ENCODE assay signal across 8 cellular contexts in genomic region chr9:124415102-124415851, GRCh38. TPM values are rescaled to one million over a fixed set of nuclear protein-coding genes. Genes with fewer than 3 reads are reported as not detected.
A peak's percentile ranks its signal among the peaks of the same experiment; 100 is the strongest.
DNase-seq lines count a peak whose midpoint lies in the region; ATAC-seq and TF ChIP-seq lines count a peak whose summit lies in the region.

PSMB7 (minus strand) TSS chr9:124415442; CDS start chr9:124415425, 17 bp downstream.

- TF ChIP-seq CTCF in PC-3 (conservative IDR thresholded peaks at IDR 0.05; ENCODE audit: low read depth, low read length) = peak; percentile 72

- peaks cover 11% of the 10 kb centered on the region for H4K20me1 ChIP-seq in PC-3 (ENCODE audit: low read length)

- no peak for TF ChIP-seq RAD21 in Ishikawa (IDR thresholded peaks at IDR 0.05; ENCODE audit: low read depth)

- H3K27me3 ChIP-seq in PC-3 (ENCODE audit: low read length) (no peaks in the 10 kb centered on the region), mucosa of stomach (ENCODE audit: control insufficient read depth, insufficient read depth, low read length) (no peaks in the 10 kb centered on the region)

- H3K36me3 ChIP-seq in PC-3 (ENCODE audit: low read depth, low read length) (peaks cover 36% of the 10 kb centered on the region), mucosa of stomach (ENCODE audit: control insufficient read depth, insufficient read depth, low read length) (no peaks in the 10 kb centered on the region)

- peak within 1 kb of the TSS; percentile 83 for H3K4me3 ChIP-seq in PC-3 (ENCODE audit: low read length)
- peak within 1 kb of the TSS; percentile 70 for H3K4me3 ChIP-seq in mucosa of stomach (ENCODE audit: low read length)

- H3K9me2 ChIP-seq in PC-3 (replicated peaks; ENCODE audit: low read length) = no peaks in the 10 kb centered on the region

- CTCF ChIA-PET in PC-3 (lab: Charles Lee) = no interaction called here

- H3K4me2 ChIP-seq in PC-3 (ENCODE audit: low read length) = peak within 1 kb of the TSS; percentile 97

- H3K27ac ChIP-seq in PC-3 (ENCODE audit: low read length) = peak within 1 kb of the TSS; percentile 79

- no TSS peak for BruUV-seq in PC-3 (replicated peaks; lab: Mats Ljungman, UMichigan)

- DNase-seq in DMS153 (lab: John Stamatoyannopoulos, UW) (peak; percentile 93), PC-3 (peak; percentile 95), erythroblast (lab: John Stamatoyannopoulos, UW) (peak; percentile 99)
- peak; percentile 97 for DNase-seq in activated T-cell treated with anti-CD3 and anti-CD28 coated beads, Interleukin-2, amount 50 U/mL, for 1 hour
- peak; percentile 96 for DNase-seq in stimulated activated CD8-positive, alpha-beta memory T cell treated with anti-CD3 and anti-CD28 coated beads, Interleukin-7, amount 100 ng/mL, for 24 hours (ENCODE audit: low read depth)

- peak; percentile 80 for TF ChIP-seq POLR2A in erythroblast (IDR thresholded peaks at IDR 0.05; ENCODE audit: low read length)

- H3K9ac ChIP-seq in PC-3 (ENCODE audit: low read length) (peak within 1 kb of the TSS; percentile 93), mucosa of stomach (ENCODE audit: low read length) (peak within 1 kb of the TSS; percentile 84)

- ATAC-seq in GM21529 (IDR thresholded peaks at IDR 0.05; ENCODE audit: unreplicated experiment) (peak; percentile 90), PC-3 (peak; percentile 66)

- POLR2A ChIA-PET in PC-3 (lab: Charles Lee; ENCODE audit: unreplicated experiment) = no interaction called here

- TF ChIP-seq EP300 in Ishikawa (IDR thresholded peaks at IDR 0.05; ENCODE audit: borderline replicate concordance) = no peak; the same call in 1 of the 2 replicates

- H3K4me1 ChIP-seq in PC-3 (ENCODE audit: insufficient read depth, low read length) (peaks cover 39% of the 10 kb centered on the region), mucosa of stomach (ENCODE audit: control insufficient read depth, insufficient read depth, low read length) (peaks cover 5% of the 10 kb centered on the region)

- peak within 1 kb of the TSS; percentile 79 for H2AFZ ChIP-seq in PC-3 (ENCODE audit: low read length)

- no peaks in the 10 kb centered on the region for H3K9me3 ChIP-seq in PC-3 (ENCODE audit: low read length)
- H3K9me3 ChIP-seq in mucosa of stomach (ENCODE audit: control insufficient read depth, low read length) = no peaks in the 10 kb centered on the region

- intact Hi-C loops in PC-3 (cut with micrococcal nuclease) = no loop called here

- H3F3A ChIP-seq in PC-3 (ENCODE audit: low read length, unreplicated experiment) = peaks cover 15% of the 10 kb centered on the region

- H3K79me2 ChIP-seq in PC-3 (ENCODE audit: low read length) = peaks cover 45% of the 10 kb centered on the region

TF ChIP-seq in Ishikawa, 13 proteins besides CTCF, POLR2A, EP300 and RAD21:
- TF ChIP-seq CREB1 (IDR thresholded peaks at IDR 0.05; ENCODE audit: low read depth) = peak; percentile 58
- peak; percentile 69; the same call in 1 of the 2 replicates for TF ChIP-seq EGR1 (IDR thresholded peaks at IDR 0.05)
- no peak for TF ChIP-seq ZBTB7A (IDR thresholded peaks at IDR 0.05; ENCODE audit: low read depth)
- TF ChIP-seq TAF1 (IDR thresholded peaks at IDR 0.05; ENCODE audit: low read depth) = peak; percentile 95
- TF ChIP-seq TCF12 (IDR thresholded peaks at IDR 0.05; ENCODE audit: low read depth) = peak; percentile 74; the same call in 1 of the 2 replicates
- peak; percentile 56 for TF ChIP-seq REST (IDR thresholded peaks at IDR 0.05; ENCODE audit: low read depth)
- peak; percentile 87 for TF ChIP-seq NFIC (IDR thresholded peaks at IDR 0.05)
- TF ChIP-seq TEAD4 (IDR thresholded peaks at IDR 0.05) = 0 out of 2 replicates have a peak, but pooled peaks have one; percentile 17
- peak; percentile 98 for TF ChIP-seq YY1 (IDR thresholded peaks at IDR 0.05; ENCODE audit: low read depth)
- no peak for TF ChIP-seq USF1 (IDR thresholded peaks at IDR 0.05)
- TF ChIP-seq MAX (IDR thresholded peaks at IDR 0.05) = peak; percentile 61; the same call in 1 of the 2 replicates
- TF ChIP-seq CEBPB (IDR thresholded peaks at IDR 0.05) = no peak
- TF ChIP-seq FOXM1 (IDR thresholded peaks at IDR 0.05; ENCODE audit: borderline replicate concordance, low read depth) = no peak

RNA-seq across cellular contexts. Expression of gene PSMB7, which starts in this region (rescaled TPM):
- total RNA-seq in PC-3 (2014; rRNA removed) = 314 and 372 TPM in 2 replicates

Comparison
In these comparisons a context has a peak if more than half of its experiments do, and no peak if none do; other contexts are left out.
1. Peak in every context shown above with its lines: DNase-seq, ATAC-seq, H3K4me3 ChIP-seq and H3K27ac ChIP-seq.